8 cellular contexts compared by ENCODE assay signal in the genomic region with DNA sequence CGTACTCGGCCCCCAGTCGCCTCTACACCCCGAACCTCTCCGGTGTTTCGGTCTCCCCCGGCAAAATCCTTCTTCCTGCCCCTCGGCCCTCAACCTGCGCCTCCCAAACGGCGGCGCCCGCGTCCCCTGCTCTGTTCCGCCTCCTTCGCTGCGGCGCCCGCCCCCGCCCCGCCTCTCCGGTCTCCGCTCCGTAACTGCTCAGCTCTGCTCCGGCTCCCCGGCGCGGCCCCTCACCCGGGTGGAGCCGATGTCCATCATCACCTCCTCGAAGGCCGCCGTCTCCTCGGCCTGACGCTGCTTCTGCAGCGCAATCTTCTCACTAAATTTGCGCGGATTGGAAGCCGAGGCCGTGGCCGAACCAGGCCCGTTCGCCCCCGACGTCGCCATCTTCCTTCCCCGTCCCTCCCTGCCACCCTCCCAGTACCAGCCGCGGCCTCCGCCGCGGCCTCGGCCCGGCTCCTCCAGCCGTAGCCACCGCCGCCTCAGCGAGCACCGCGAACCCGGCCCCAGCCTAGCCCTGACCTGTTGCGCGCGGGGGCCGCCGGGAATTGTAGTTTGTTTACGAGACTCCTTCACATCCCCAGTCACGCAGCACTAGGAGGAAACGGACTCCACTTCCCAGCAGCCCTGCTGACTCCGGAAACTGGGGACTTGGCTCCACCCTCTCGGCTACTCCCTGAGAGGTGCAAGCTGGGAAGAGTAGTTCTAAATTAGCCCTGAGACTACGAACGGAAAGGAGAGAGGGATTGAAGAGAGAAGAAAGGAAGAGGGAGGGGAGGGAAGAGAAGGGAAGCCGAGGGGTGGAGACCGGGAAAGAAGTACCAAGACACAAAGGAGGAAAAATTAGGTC. TPM values are rescaled to one million over a fixed set of nuclear protein-coding genes. Genes with fewer than 3 reads are reported as not detected.
A peak's percentile ranks its signal among the peaks of the same experiment; 100 is the strongest.
DNase-seq lines count a peak whose midpoint lies in the region; ATAC-seq and TF ChIP-seq lines count a peak whose summit lies in the region.

A gene with protein sequence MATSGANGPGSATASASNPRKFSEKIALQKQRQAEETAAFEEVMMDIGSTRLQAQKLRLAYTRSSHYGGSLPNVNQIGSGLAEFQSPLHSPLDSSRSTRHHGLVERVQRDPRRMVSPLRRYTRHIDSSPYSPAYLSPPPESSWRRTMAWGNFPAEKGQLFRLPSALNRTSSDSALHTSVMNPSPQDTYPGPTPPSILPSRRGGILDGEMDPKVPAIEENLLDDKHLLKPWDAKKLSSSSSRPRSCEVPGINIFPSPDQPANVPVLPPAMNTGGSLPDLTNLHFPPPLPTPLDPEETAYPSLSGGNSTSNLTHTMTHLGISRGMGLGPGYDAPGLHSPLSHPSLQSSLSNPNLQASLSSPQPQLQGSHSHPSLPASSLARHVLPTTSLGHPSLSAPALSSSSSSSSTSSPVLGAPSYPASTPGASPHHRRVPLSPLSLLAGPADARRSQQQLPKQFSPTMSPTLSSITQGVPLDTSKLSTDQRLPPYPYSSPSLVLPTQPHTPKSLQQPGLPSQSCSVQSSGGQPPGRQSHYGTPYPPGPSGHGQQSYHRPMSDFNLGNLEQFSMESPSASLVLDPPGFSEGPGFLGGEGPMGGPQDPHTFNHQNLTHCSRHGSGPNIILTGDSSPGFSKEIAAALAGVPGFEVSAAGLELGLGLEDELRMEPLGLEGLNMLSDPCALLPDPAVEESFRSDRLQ (minus strand): TSS at position 502 of the 850 bp plus-strand sequence. CDS start 115 bp downstream, at position 387.

- no peak within 1 kb of the TSS for H2AFZ ChIP-seq in SU-DHL-6 (ENCODE audit: low read depth, low read length, severe bottlenecking)

- POLR2A ChIA-PET in activated naive CD8-positive, alpha-beta T cell treated with anti-CD3 and anti-CD28 coated beads, Interleukin-2, amount 10 ng/mL, durations not matched to agents 7 days and 5 days (lab: Charles Lee), result interaction anchor here (0.8 to 8.1 kb wide), 10 partner anchors 9 to 183 kb away, joined by 3 to 87 read pairs (median 6); a partner anchor contains a TSS

- no peaks in the 10 kb centered on the region for H4K20me1 ChIP-seq in SU-DHL-6 (ENCODE audit: low read depth, low read length)

- H3F3A ChIP-seq in SU-DHL-6 (ENCODE audit: insufficient read depth), result peaks cover 25% of the 10 kb centered on the region

- peak within 1 kb of the TSS; percentile 87 for H3K9ac ChIP-seq in SU-DHL-6 (ENCODE audit: low read length)

- H3K9me2 ChIP-seq in SU-DHL-6 (replicated peaks; ENCODE audit: insufficient read depth, low read length), result no peaks in the 10 kb centered on the region

- H3K9me3 ChIP-seq in SU-DHL-6 (ENCODE audit: insufficient read depth, low read length), result no peaks in the 10 kb centered on the region
- no peaks in the 10 kb centered on the region for H3K9me3 ChIP-seq in thymus (ENCODE audit: control insufficient read depth)

- H3K4me2 ChIP-seq in SU-DHL-6 (ENCODE audit: low read depth, low read length, poor library complexity, severe bottlenecking), result peak within 1 kb of the TSS; percentile 91

- H3K9me3 Mint-ChIP-seq in activated naive CD8-positive, alpha-beta T cell treated with anti-CD3 and anti-CD28 coated beads, Interleukin-2, amount 10 ng/mL, durations not matched to agents 7 days and 5 days, result no peaks in the 10 kb centered on the region
- no peaks in the 10 kb centered on the region for H3K9me3 Mint-ChIP-seq in osteocyte (ENCODE audit: unreplicated experiment)

- peaks cover 18% of the 10 kb centered on the region for H3K4me1 ChIP-seq in thymus (ENCODE audit: control insufficient read depth, insufficient read depth, low read length)

- H3K27ac Mint-ChIP-seq in activated naive CD8-positive, alpha-beta T cell treated with anti-CD3 and anti-CD28 coated beads, Interleukin-2, amount 10 ng/mL, durations not matched to agents 7 days and 5 days, result peak within 1 kb of the TSS; percentile 98
- H3K27ac Mint-ChIP-seq in osteocyte (ENCODE audit: unreplicated experiment), result peak within 1 kb of the TSS; percentile 96

- peak within 1 kb of the TSS; percentile 76 for H3K27ac ChIP-seq in SU-DHL-6 (ENCODE audit: low read depth, low read length)
- H3K27ac ChIP-seq in thymus (ENCODE audit: low read depth), result peak within 1 kb of the TSS; percentile 86

- under 1% methylated on average over 75 of the region's 75 CpGs for WGBS in thymus

- H3K36me3 Mint-ChIP-seq in activated naive CD8-positive, alpha-beta T cell treated with anti-CD3 and anti-CD28 coated beads, Interleukin-2, amount 10 ng/mL, durations not matched to agents 7 days and 5 days, result peaks cover 14% of the 10 kb centered on the region
- H3K36me3 Mint-ChIP-seq in osteocyte (ENCODE audit: unreplicated experiment), result peaks cover 14% of the 10 kb centered on the region

- intact Hi-C loops in head of caudate nucleus (cut with DNase I), result loop anchor here (10.0 kb wide), 1 partner anchor 164 kb away; no protein-coding TSS in a partner anchor

- H3K4me3 ChIP-seq in GM12864 (ENCODE audit: low read depth, low read length), result peak within 1 kb of the TSS; percentile 94
- H3K4me3 ChIP-seq in SU-DHL-6 (ENCODE audit: insufficient read depth, low read length, poor library complexity, severe bottlenecking), result peak within 1 kb of the TSS; percentile 75
- H3K4me3 ChIP-seq in thymus (ENCODE audit: low read length), result peak within 1 kb of the TSS; percentile 88

- peaks cover 45% of the 10 kb centered on the region for H3K4me1 Mint-ChIP-seq in activated naive CD8-positive, alpha-beta T cell treated with anti-CD3 and anti-CD28 coated beads, Interleukin-2, amount 10 ng/mL, durations not matched to agents 7 days and 5 days
- peaks cover 48% of the 10 kb centered on the region for H3K4me1 Mint-ChIP-seq in osteocyte (ENCODE audit: unreplicated experiment)

- peak within 1 kb of the TSS; percentile 94 for H3K4me3 Mint-ChIP-seq in activated naive CD8-positive, alpha-beta T cell treated with anti-CD3 and anti-CD28 coated beads, Interleukin-2, amount 10 ng/mL, durations not matched to agents 7 days and 5 days
- H3K4me3 Mint-ChIP-seq in osteocyte (ENCODE audit: unreplicated experiment), result peak within 1 kb of the TSS; percentile 96

- H3K36me3 ChIP-seq in SU-DHL-6 (ENCODE audit: low read length) (no peaks in the 10 kb centered on the region), thymus (ENCODE audit: control insufficient read depth, insufficient read depth) (peaks cover 21% of the 10 kb centered on the region)

- H3K27me3 Mint-ChIP-seq in activated naive CD8-positive, alpha-beta T cell treated with anti-CD3 and anti-CD28 coated beads, Interleukin-2, amount 10 ng/mL, durations not matched to agents 7 days and 5 days, result no peaks in the 10 kb centered on the region
- no peaks in the 10 kb centered on the region for H3K27me3 Mint-ChIP-seq in osteocyte (ENCODE audit: unreplicated experiment)

- TF ChIP-seq CTCF in GM12864 (IDR thresholded peaks at IDR 0.05; ENCODE audit: low read depth, low read length, missing control alignments), result no peak
- TF ChIP-seq CTCF in SU-DHL-6 (IDR thresholded peaks at IDR 0.05; ENCODE audit: insufficient read depth, low read length, poor library complexity, severe bottlenecking), result no peak
- TF ChIP-seq CTCF in osteocyte (IDR thresholded peaks at IDR 0.05), result no peak

- H3K79me2 ChIP-seq in SU-DHL-6 (ENCODE audit: insufficient read depth, low read length), result peaks cover 61% of the 10 kb centered on the region

- peak; percentile 94 for DNase-seq in GM12864 (ENCODE audit: low read depth)
- peak; percentile 98 for DNase-seq in NCI-H128 (lab: John Stamatoyannopoulos, UW; ENCODE audit: unreplicated experiment)
- DNase-seq in activated naive CD8-positive, alpha-beta T cell treated with anti-CD3 and anti-CD28 coated beads, Interleukin-2, amount 10 ng/mL, durations not matched to agents 7 days and 5 days, result peak; percentile 94
- DNase-seq in head of caudate nucleus, result peak; percentile 98 to 100 (median 99)
- peak; percentile 99 for DNase-seq in osteocyte (ENCODE audit: extremely low spot score, unreplicated experiment)

- no peaks in the 10 kb centered on the region for H3K27me3 ChIP-seq in SU-DHL-6 (ENCODE audit: low read length)
- no peaks in the 10 kb centered on the region for H3K27me3 ChIP-seq in thymus (ENCODE audit: control insufficient read depth, insufficient read depth)

- ATAC-seq in HG02759 (IDR thresholded peaks at IDR 0.05; ENCODE audit: unreplicated experiment), result peak; percentile 80
- peak; percentile 86 for ATAC-seq in activated naive CD8-positive, alpha-beta T cell treated with anti-CD3 and anti-CD28 coated beads, Interleukin-2, amount 10 ng/mL, durations not matched to agents 7 days and 5 days (ENCODE audit: low read depth)

RNA-seq across cellular contexts. Expression of the gene that starts here (rescaled TPM):
- total RNA-seq in activated naive CD8-positive, alpha-beta T cell treated with anti-CD3 and anti-CD28 coated beads, Interleukin-2, amount 10 ng/mL, durations not matched to agents 7 days and 5 days, result 100 to 1,000 TPM; 104 to 115 TPM
- total RNA-seq in osteocyte, result 29.4 and 41.9 TPM in 2 replicates
- polyA plus RNA-seq in thymus, result 70.5 TPM

Comparison
In these comparisons a context has a peak if more than half of its experiments do, and no peak if none do; other contexts are left out.
1. Peak in every context shown above with its lines: DNase-seq, ATAC-seq, H3K4me3 ChIP-seq and H3K27ac ChIP-seq.